Comparison of ENCODE assay signal across 8 cellular contexts in genomic region chr1:22451702-22452400, GRCh38.
DNase-seq lines count a peak whose midpoint lies in the region; ATAC-seq lines count a peak whose summit lies in the region.

Gene ZBTB40 (plus strand): TSS chr1:22451851. CDS start chr1:22489949, 38,098 bp downstream.

- DNase-seq in Ammon's horn (ENCODE audit: low spot score) (peak; percentile 98), GM19238 (ENCODE audit: insufficient read length, low spot score) (peak; percentile 82), NCI-H510A treated with DMSO at 0.1 percent for 48 hours (lab: John Stamatoyannopoulos, UW) (peak; percentile 92), kidney tubule cell (ENCODE audit: low spot score) (peak; percentile 97)
- DNase-seq in activated CD4-positive, alpha-beta T cell treated with anti-CD3 and anti-CD28 coated beads for 4 hours: peak; percentile 92
- peak; percentile 80 to 85 for DNase-seq in stimulated activated CD4-positive, alpha-beta T cell treated with anti-CD3 and anti-CD28 coated beads, Interleukin-1b, Interleukin-23, amount 100 ng/mL, for 1 hour (ENCODE audit: low read depth in 2 of 2)

- ATAC-seq in HG03439 (IDR thresholded peaks at IDR 0.05; ENCODE audit: unreplicated experiment): peak; percentile 86

- peak within 1 kb of the TSS; percentile 94 for H3K27ac ChIP-seq in cingulate gyrus (ENCODE audit: low read depth, low read length)

Comparison
In these comparisons a context has a peak if more than half of its experiments do, and no peak if none do; other contexts are left out.
1. Peak in every context shown above with its lines: DNase-seq, ATAC-seq and H3K27ac ChIP-seq.